ENCODE assay signal across 12 cellular contexts in the genomic region with DNA sequence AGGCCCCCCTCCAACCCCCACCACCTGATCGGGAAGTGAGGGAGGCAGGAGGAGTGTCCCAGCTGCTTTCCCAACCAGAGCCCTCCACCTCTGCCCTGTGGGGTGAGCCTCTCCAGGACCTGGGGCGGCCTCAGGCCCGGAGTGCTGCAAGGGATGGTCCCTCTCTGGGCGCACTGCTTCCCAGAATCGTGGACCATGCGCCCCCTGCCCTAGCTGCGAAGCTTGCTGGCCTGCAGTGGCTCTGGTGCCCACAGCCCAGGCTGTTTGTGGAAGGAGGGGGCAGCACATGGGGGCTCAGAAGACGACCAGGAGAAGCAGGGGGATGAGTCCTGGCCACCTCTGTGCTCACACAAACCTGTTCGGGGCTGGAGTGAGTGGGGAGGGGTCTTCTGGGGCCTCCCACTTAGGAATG. TPM values are rescaled to one million over a fixed set of nuclear protein-coding genes. Genes with fewer than 3 reads are reported as not detected.
A peak's percentile ranks its signal among the peaks of the same experiment; 100 is the strongest.
DNase-seq lines count a peak whose midpoint lies in the region; ATAC-seq and TF ChIP-seq lines count a peak whose summit lies in the region.
"Had no signal": no experiment of that assay in that cellular context is flagged by ENCODE, and none has a peak within 500 bp of the region (broad histone marks: within the 10 kb centered on the region; RNA-seq: fewer than 3 reads in every experiment).

No MANE protein-coding gene starts in this region.

- H3K9me3 Mint-ChIP-seq in CD4-positive, alpha-beta T cell = no peaks in the 10 kb centered on the region
- H3K9me3 Mint-ChIP-seq: T-helper 2 cell treated with Interferon-gamma antibody and Interleukin-4, amounts not matched to agents 5 μg/mL and 100 μg/mL, for 36 hours had no signal

- H3K4me1 Mint-ChIP-seq in CD4-positive, alpha-beta T cell (ENCODE audit: low read depth) = no peaks in the 10 kb centered on the region

- peak overlapping the region; percentile 19 for H3K18ac ChIP-seq in neuronal stem cell (ENCODE audit: low read length)

- no peaks in the 10 kb centered on the region for H3K27me3 Mint-ChIP-seq in CD4-positive, alpha-beta T cell

- no peaks in the 10 kb centered on the region for H3K27me3 ChIP-seq in CD4-positive, alpha-beta T cell (ENCODE audit: control insufficient read depth, insufficient read depth, low read length)
- H3K27me3 ChIP-seq in neuronal stem cell (ENCODE audit: control insufficient read depth in 3 of 3, insufficient read depth in 3 of 3, low read depth in 1 of 3, low read length in 3 of 3) = no peaks in the 10 kb centered on the region
- H3K27me3 ChIP-seq: esophagus squamous epithelium, tibial artery had no signal

- no peaks in the 10 kb centered on the region for H3K36me3 ChIP-seq in neuronal stem cell (replicated peaks in 1 of 2; ENCODE audit: control insufficient read depth in 2 of 2, insufficient read depth in 2 of 2, low read length in 2 of 2)

- CTCF ChIA-PET in CD4-positive, alpha-beta T cell (lab: Charles Lee) = interaction anchor here (0.6 to 2.2 kb wide), 9 partner anchors 9 to 281 kb away, joined by 3 to 23 read pairs (median 5); partner anchors contain the start of gene CEBPG

- no peak overlapping the region for H3K27ac ChIP-seq in CD4-positive, alpha-beta T cell (ENCODE audit: low read depth, low read length)
- H3K27ac ChIP-seq in coronary artery (no peak overlapping the region), neuronal stem cell (replicated peaks; ENCODE audit: low read length) (no peak overlapping the region)
- H3K27ac ChIP-seq: esophagus squamous epithelium, tibial artery had no signal

- peak; percentile 50 for TF ChIP-seq CTCF in CD4-positive, alpha-beta T cell (IDR thresholded peaks at IDR 0.05)
- peak; percentile 20 for TF ChIP-seq CTCF in coronary artery (IDR thresholded peaks at IDR 0.05)

- no peak overlapping the region for H3K4me2 ChIP-seq in neuronal stem cell (ENCODE audit: insufficient read depth, low read length, poor library complexity, severe bottlenecking)

- H3K9ac ChIP-seq in neuronal stem cell (ENCODE audit: low read depth, low read length, poor library complexity) = no peak overlapping the region

- no peak overlapping the region for H3K4me3 Mint-ChIP-seq in CD4-positive, alpha-beta T cell
- H3K4me3 Mint-ChIP-seq: T-helper 2 cell treated with Interferon-gamma antibody and Interleukin-4, amounts not matched to agents 5 μg/mL and 100 μg/mL, for 36 hours had no signal

- H3K79me1 ChIP-seq in neuronal stem cell (ENCODE audit: low read depth, low read length) = peaks cover 4% of the 10 kb centered on the region

- H2BK120ac ChIP-seq in neuronal stem cell (ENCODE audit: low read depth, low read length) = no peak overlapping the region

- H3K27ac Mint-ChIP-seq in CD4-positive, alpha-beta T cell = no peak overlapping the region
- H3K27ac Mint-ChIP-seq: T-helper 2 cell treated with Interferon-gamma antibody and Interleukin-4, amounts not matched to agents 5 μg/mL and 100 μg/mL, for 36 hours had no signal

- H3K4ac ChIP-seq in neuronal stem cell (ENCODE audit: low read length) = no peak overlapping the region

- H3K14ac ChIP-seq in neuronal stem cell (ENCODE audit: low read length) = no peak overlapping the region

- no peak overlapping the region for H3K23ac ChIP-seq in neuronal stem cell (ENCODE audit: low read depth, low read length, poor library complexity)

- POLR2A ChIA-PET in CD4-positive, alpha-beta T cell (lab: Charles Lee) = no interaction called here

- H3K4me1 ChIP-seq in neuronal stem cell (ENCODE audit: control insufficient read depth in 2 of 2, insufficient read depth in 1 of 2, low read depth in 1 of 2, low read length in 2 of 2) = peaks cover 2 to 6% of the 10 kb centered on the region in 2 donors
- H3K4me1 ChIP-seq: tibial artery had no signal

- H4K8ac ChIP-seq in neuronal stem cell (ENCODE audit: low read depth, low read length) = peak overlapping the region; percentile 19

- intact Hi-C loops in CD4-positive, alpha-beta T cell (cut with DNase I, micrococcal nuclease) = loop anchor here in 1 of 2 experiments (1.0 to 5.0 kb wide), 2 partner anchors 172 to 265 kb away; no protein-coding TSS in a partner anchor

- H3K4me3 ChIP-seq in coronary artery (no peak overlapping the region), neuronal stem cell (ENCODE audit: low read length in 2 of 2) (no peak overlapping the region)
- H3K4me3 ChIP-seq: esophagus squamous epithelium, tibial artery had no signal

- peak; percentile 39 for ATAC-seq in CD4-positive, alpha-beta T cell (ENCODE audit: poor library complexity)
- peak; percentile 14 for ATAC-seq in HG03354 (IDR thresholded peaks at IDR 0.05; ENCODE audit: poor library complexity, severe bottlenecking, unreplicated experiment)
- no peak for ATAC-seq in GM21515 (IDR thresholded peaks at IDR 0.05; ENCODE audit: unreplicated experiment)
- no peak for ATAC-seq in GM19351 (IDR thresholded peaks at IDR 0.05; ENCODE audit: unreplicated experiment)

- H2BK15ac ChIP-seq in neuronal stem cell (ENCODE audit: low read length) = peak overlapping the region; percentile 91

- H4K91ac ChIP-seq in neuronal stem cell (ENCODE audit: low read depth, low read length, poor library complexity) = no peak overlapping the region

- no peaks in the 10 kb centered on the region for H3K36me3 Mint-ChIP-seq in CD4-positive, alpha-beta T cell (ENCODE audit: low read depth)

- H2AFZ ChIP-seq in neuronal stem cell (ENCODE audit: low read length) = peak overlapping the region; percentile 43

- no CpG with 5 or more reads among the region's 9 CpGs for WGBS in neuronal stem cell (ENCODE audit: extremely low coverage in 2 of 2, insufficient read length in 2 of 2, insufficient replicate concordance in 1 of 2), 2 donors

- peak overlapping the region; percentile 78 for H2BK12ac ChIP-seq in neuronal stem cell (ENCODE audit: low read length)

- no peak for DNase-seq in CD4-positive, alpha-beta T cell
- no peak for DNase-seq in coronary artery (ENCODE audit: low spot score)
- no peak for DNase-seq in neuronal stem cell (ENCODE audit: low spot score)
- DNase-seq in foreskin melanocyte = no peak
- DNase-seq in HPDE6-E6E7 (ENCODE audit: extremely low spot score) = no peak
- DNase-seq: NCI-H226 had no signal

- H3K9me3 ChIP-seq in CD4-positive, alpha-beta T cell (ENCODE audit: control insufficient read depth, low read length) = no peaks in the 10 kb centered on the region
- no peaks in the 10 kb centered on the region for H3K9me3 ChIP-seq in neuronal stem cell (replicated peaks in 1 of 2; ENCODE audit: control insufficient read depth in 2 of 2, insufficient read depth in 1 of 2, low read depth in 1 of 2, low read length in 2 of 2)
- H3K9me3 ChIP-seq: esophagus squamous epithelium, tibial artery had no signal

- no peak overlapping the region for H2BK5ac ChIP-seq in neuronal stem cell (ENCODE audit: low read length)

- peak overlapping the region; percentile 27 for H2AK5ac ChIP-seq in neuronal stem cell (ENCODE audit: low read depth, low read length)

RNA-seq across cellular contexts. Expression of gene CEBPG, which starts 33.6 kb away (rescaled TPM):
- total RNA-seq in CD4-positive, alpha-beta T cell = 10 to 100 TPM; 15.5 TPM
- 23.4 TPM for polyA plus RNA-seq in neuronal stem cell (2013, experiment 1 of 2)
- 23.1 TPM for polyA plus RNA-seq in neuronal stem cell (2013, experiment 2 of 2)

Comparison
In these comparisons a context has a peak if more than half of its experiments do, and no peak if none do; other contexts are left out.
1. ATAC-seq: peak in CD4-positive, alpha-beta T cell (single experiment) and HG03354 (single experiment); none in GM21515 (single experiment) and GM19351 (single experiment).